ENCODE assay signal across 9 cellular contexts in the genomic region with DNA sequence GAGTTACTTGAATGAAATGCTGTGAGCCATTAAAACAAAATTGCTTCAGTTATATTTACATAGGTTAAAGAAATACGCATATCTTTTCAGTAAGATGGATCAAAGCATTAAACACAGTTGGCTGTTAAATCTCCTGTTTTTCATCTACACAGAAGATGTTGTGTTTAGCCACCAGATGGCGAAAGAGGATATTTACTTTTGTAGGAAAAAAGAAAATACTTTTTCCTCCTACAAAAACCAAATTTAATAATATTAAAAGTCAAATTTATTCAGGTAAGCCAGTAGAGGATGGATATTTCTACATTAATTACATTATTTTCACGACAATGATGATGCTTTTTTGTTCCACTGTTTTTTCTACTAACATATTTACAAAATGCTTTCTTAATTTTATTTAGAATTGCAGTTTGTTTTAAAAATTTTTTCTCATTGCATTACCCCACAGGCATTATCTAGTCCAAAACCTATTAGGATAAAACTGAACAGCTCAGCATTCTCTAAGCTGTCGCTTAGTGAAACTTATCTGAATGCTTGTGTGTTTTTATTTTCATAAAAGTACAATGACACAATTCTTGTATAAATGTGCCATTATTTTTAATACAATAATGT.
A peak's percentile ranks its signal among the peaks of the same experiment; 100 is the strongest.
DNase-seq lines count a peak whose midpoint lies in the region; ATAC-seq and TF ChIP-seq lines count a peak whose summit lies in the region.
"Had no signal": no experiment of that assay in that cellular context is flagged by ENCODE, and none has a peak within 500 bp of the region (broad histone marks: within the 10 kb centered on the region; RNA-seq: fewer than 3 reads in every experiment).

No MANE protein-coding gene starts in this region.

- no peak overlapping the region for H3K27ac Mint-ChIP-seq in immature natural killer cell
- H3K27ac Mint-ChIP-seq: CD8-positive, alpha-beta T cell had no signal

- peaks cover 0 to 10% (median 2%) of the 10 kb centered on the region in 6 donors for H3K9me3 Mint-ChIP-seq in immature natural killer cell

- H3K4me3 Mint-ChIP-seq in immature natural killer cell, result no peak overlapping the region
- H3K4me3 Mint-ChIP-seq: CD8-positive, alpha-beta T cell had no signal

- H3K27me3 Mint-ChIP-seq in immature natural killer cell (ENCODE audit: low read depth in 3 of 3), result no peaks in the 10 kb centered on the region

- no peak for ATAC-seq in HG03565 (IDR thresholded peaks at IDR 0.05; ENCODE audit: unreplicated experiment)
- ATAC-seq: CD8-positive, alpha-beta T cell had no signal

- no peak overlapping the region for H3K4me3 ChIP-seq in epithelial cell of proximal tubule (ENCODE audit: low read depth, low read length)

- no peaks in the 10 kb centered on the region for H3K36me3 Mint-ChIP-seq in immature natural killer cell
- H3K36me3 Mint-ChIP-seq: CD8-positive, alpha-beta T cell had no signal

- DNase-seq in NOMO-1 treated with DMSO at 0.1 percent for 48 hours (lab: John Stamatoyannopoulos, UW; ENCODE audit: unreplicated experiment) (peak; percentile 2), NOMO-1 treated with dmso at 0.1 percent for 144 hours (lab: John Stamatoyannopoulos, UW; ENCODE audit: unreplicated experiment) (no peak), NCI-H446 treated with DMSO at 0.1 percent for 48 hours (lab: John Stamatoyannopoulos, UW) (peak; percentile 14), epithelial cell of proximal tubule (ENCODE audit: low read depth) (no peak), superior temporal gyrus (ENCODE audit: extremely low spot score) (peak; percentile 77), immature natural killer cell (no peak), D341Med (ENCODE audit: low spot score) (no peak)
- DNase-seq: CD8-positive, alpha-beta T cell had no signal

- no peaks in the 10 kb centered on the region for H3K4me1 Mint-ChIP-seq in immature natural killer cell

- peak; percentile 64 for TF ChIP-seq CTCF in epithelial cell of proximal tubule (conservative IDR thresholded peaks at IDR 0.05; ENCODE audit: low read depth, low read length)

Comparison
In these comparisons a context has a peak if more than half of its experiments do, and no peak if none do; other contexts are left out.
1. DNase-seq: peak in NOMO-1 treated with DMSO at 0.1 percent for 48 hours (single experiment), NCI-H446 treated with DMSO at 0.1 percent for 48 hours (single experiment) and superior temporal gyrus (single experiment); none in NOMO-1 treated with dmso at 0.1 percent for 144 hours (single experiment), epithelial cell of proximal tubule (single experiment), immature natural killer cell (0 of 3) and D341Med (single experiment).